16 cellular contexts compared by ENCODE assay signal in genomic region chr18:47585136-47585535, GRCh38.
"Had no signal": no experiment of that assay in that cellular context is flagged by ENCODE, and none has a peak within 500 bp of the region (broad histone marks: within the 10 kb centered on the region; RNA-seq: fewer than 3 reads in every experiment).

No MANE protein-coding gene starts in this region.

- H3K4me3 Mint-ChIP-seq: endodermal cell, memory B cell, naive B cell, nephron had no signal

- ATAC-seq: left lung, lower lobe of right lung had no signal

- H3K9me3 Mint-ChIP-seq: endodermal cell, memory B cell, nephron had no signal

- H3K9me3 ChIP-seq: left lung, lower lobe of right lung, right atrium auricular region, upper lobe of left lung, vagina had no signal

- H3K4me1 ChIP-seq: left lung, lower lobe of right lung, right atrium auricular region, upper lobe of left lung, vagina had no signal

- H3K36me3 Mint-ChIP-seq: memory B cell, naive B cell had no signal

- H3K36me3 ChIP-seq: left lung, lower lobe of right lung, right atrium auricular region, upper lobe of left lung, vagina had no signal

- H3K27me3 ChIP-seq: left lung, right atrium auricular region, upper lobe of left lung, vagina had no signal

- DNase-seq: effector CD4-positive, alpha-beta T cell; endodermal cell; islet precursor cell; left lung; lower lobe of right lung; midbrain; naive B cell; stimulated activated CD4-positive, alpha-beta T cell treated with anti-CD3 and anti-CD28 coated beads, Interleukin-2, amount 100 ng/mL, for 48 hours; stimulated activated naive CD4-positive, alpha-beta T cell treated with Interleukin-2 at 50 U/mL for 16 hours; upper lobe of left lung had no signal

- H3K27ac ChIP-seq: coronary artery, left lung, lower lobe of right lung, right atrium auricular region, upper lobe of left lung, vagina had no signal

- H3K4me3 ChIP-seq: coronary artery, left lung, lower lobe of right lung, right atrium auricular region, smooth muscle cell, upper lobe of left lung, vagina had no signal

- H3K4me2 ChIP-seq: smooth muscle cell had no signal

- H3K4me1 Mint-ChIP-seq: memory B cell, naive B cell, nephron had no signal

- H3K27ac Mint-ChIP-seq: memory B cell, nephron had no signal
